Comparison of ENCODE assay signal across 1 cellular context in the genomic region with DNA sequence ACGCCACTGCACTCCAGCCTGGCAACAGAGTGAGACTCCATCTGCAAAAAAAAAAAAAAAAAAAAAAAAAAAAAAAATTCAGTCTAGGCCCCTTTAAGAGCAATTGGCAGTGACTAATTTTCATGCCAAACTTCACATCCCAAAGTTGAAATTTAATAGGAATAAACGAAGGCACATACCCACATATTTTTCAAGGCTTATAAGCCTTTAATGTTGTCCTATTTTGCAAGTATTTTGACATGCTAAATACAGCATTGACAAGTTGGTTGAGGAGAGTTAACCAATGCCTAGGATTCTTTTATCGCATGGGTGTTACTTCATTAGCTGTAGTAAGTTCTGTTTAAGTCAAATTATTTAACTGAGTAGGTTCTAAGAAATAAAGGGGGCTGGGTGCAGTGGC.
TF ChIP-seq lines count a peak whose summit lies in the region.

No MANE protein-coding gene starts in this region.

TF ChIP-seq in GM23338, 12 proteins besides CTCF, POLR2A, EP300 and RAD21 (continued from another document):
- no peak for TF ChIP-seq ZNF331 (CRISPR knock-in tag; IDR thresholded peaks at IDR 0.05; ENCODE audit: low read depth)
- TF ChIP-seq, protein P1, sequence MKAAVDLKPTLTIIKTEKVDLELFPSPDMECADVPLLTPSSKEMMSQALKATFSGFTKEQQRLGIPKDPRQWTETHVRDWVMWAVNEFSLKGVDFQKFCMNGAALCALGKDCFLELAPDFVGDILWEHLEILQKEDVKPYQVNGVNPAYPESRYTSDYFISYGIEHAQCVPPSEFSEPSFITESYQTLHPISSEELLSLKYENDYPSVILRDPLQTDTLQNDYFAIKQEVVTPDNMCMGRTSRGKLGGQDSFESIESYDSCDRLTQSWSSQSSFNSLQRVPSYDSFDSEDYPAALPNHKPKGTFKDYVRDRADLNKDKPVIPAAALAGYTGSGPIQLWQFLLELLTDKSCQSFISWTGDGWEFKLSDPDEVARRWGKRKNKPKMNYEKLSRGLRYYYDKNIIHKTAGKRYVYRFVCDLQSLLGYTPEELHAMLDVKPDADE (IDR thresholded peaks at IDR 0.05), result no peak
- TF ChIP-seq, protein P2, sequence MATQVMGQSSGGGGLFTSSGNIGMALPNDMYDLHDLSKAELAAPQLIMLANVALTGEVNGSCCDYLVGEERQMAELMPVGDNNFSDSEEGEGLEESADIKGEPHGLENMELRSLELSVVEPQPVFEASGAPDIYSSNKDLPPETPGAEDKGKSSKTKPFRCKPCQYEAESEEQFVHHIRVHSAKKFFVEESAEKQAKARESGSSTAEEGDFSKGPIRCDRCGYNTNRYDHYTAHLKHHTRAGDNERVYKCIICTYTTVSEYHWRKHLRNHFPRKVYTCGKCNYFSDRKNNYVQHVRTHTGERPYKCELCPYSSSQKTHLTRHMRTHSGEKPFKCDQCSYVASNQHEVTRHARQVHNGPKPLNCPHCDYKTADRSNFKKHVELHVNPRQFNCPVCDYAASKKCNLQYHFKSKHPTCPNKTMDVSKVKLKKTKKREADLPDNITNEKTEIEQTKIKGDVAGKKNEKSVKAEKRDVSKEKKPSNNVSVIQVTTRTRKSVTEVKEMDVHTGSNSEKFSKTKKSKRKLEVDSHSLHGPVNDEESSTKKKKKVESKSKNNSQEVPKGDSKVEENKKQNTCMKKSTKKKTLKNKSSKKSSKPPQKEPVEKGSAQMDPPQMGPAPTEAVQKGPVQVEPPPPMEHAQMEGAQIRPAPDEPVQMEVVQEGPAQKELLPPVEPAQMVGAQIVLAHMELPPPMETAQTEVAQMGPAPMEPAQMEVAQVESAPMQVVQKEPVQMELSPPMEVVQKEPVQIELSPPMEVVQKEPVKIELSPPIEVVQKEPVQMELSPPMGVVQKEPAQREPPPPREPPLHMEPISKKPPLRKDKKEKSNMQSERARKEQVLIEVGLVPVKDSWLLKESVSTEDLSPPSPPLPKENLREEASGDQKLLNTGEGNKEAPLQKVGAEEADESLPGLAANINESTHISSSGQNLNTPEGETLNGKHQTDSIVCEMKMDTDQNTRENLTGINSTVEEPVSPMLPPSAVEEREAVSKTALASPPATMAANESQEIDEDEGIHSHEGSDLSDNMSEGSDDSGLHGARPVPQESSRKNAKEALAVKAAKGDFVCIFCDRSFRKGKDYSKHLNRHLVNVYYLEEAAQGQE (IDR thresholded peaks at IDR 0.05; ENCODE audit: unreplicated experiment), result no peak
TF ChIP-seq in GM23338: peak in this region for 0.
